ENCODE assay signal across 8 cellular contexts in genomic region chr9:136995772-136996308, GRCh38. TPM values are rescaled to one million over a fixed set of nuclear protein-coding genes. Genes with fewer than 3 reads are reported as not detected.
DNase-seq lines count a peak whose midpoint lies in the region; ATAC-seq and TF ChIP-seq lines count a peak whose summit lies in the region.

No MANE protein-coding gene starts in this region.

- ATAC-seq in left ventricle myocardium superior (no peak), SK-N-SH treated with all-trans-retinoic acid at 6 μM for 48 hours (peak; percentile 35), HG02970 (IDR thresholded peaks at IDR 0.05; ENCODE audit: low FRiP score, unreplicated experiment) (no peak)

- no peak overlapping the region for H2AFZ ChIP-seq in hepatocyte

- TF ChIP-seq CTCF in left ventricle myocardium inferior (IDR thresholded peaks at IDR 0.05; ENCODE audit: borderline replicate concordance) (no peak), hepatocyte (IDR thresholded peaks at IDR 0.05; ENCODE audit: poor library complexity) (no peak), vagina (IDR thresholded peaks at IDR 0.05) (no peak)

- H3K4me2 ChIP-seq in hepatocyte = peak overlapping the region; percentile 85

- no peaks in the 10 kb centered on the region for H3K9me2 ChIP-seq in hepatocyte (replicated peaks; ENCODE audit: insufficient read depth)

- peak overlapping the region; percentile 74 for H3K4me3 ChIP-seq in left ventricle myocardium inferior
- H3K4me3 ChIP-seq in hepatocyte = no peak overlapping the region
- H3K4me3 ChIP-seq in vagina = peak overlapping the region; percentile 22 to 32

- intact Hi-C loops in left ventricle myocardium inferior (cut with micrococcal nuclease) (no loop called here), left ventricle myocardium superior (cut with micrococcal nuclease) (no loop called here), vagina (cut with DNase I) (no loop called here)

- H3K4me1 ChIP-seq in left ventricle myocardium inferior (peaks cover 69% of the 10 kb centered on the region), hepatocyte (ENCODE audit: insufficient read depth) (peaks cover 17% of the 10 kb centered on the region), vagina (peaks cover 52% of the 10 kb centered on the region)

- H3K27me3 ChIP-seq in left ventricle myocardium inferior (ENCODE audit: low read depth) = peaks cover 55% of the 10 kb centered on the region
- no peaks in the 10 kb centered on the region for H3K27me3 ChIP-seq in hepatocyte
- H3K27me3 ChIP-seq in vagina = no peaks in the 10 kb centered on the region

- H3K79me2 ChIP-seq in hepatocyte = peaks cover 7% of the 10 kb centered on the region

- peak overlapping the region; percentile 70 for H3K27ac ChIP-seq in left ventricle myocardium inferior (replicated peaks)
- peak overlapping the region; percentile 35 for H3K27ac ChIP-seq in hepatocyte
- peak overlapping the region; percentile 62 for H3K27ac ChIP-seq in vagina

- no peak for DNase-seq in left ventricle myocardium inferior
- DNase-seq in left ventricle myocardium superior = no peak
- no peak for DNase-seq in hepatocyte (ENCODE audit: low spot score)
- no peak for DNase-seq in vagina (ENCODE audit: extremely low spot score in 2 of 2)
- no peak for DNase-seq in NCI-H1417 treated with DMSO at 0.1 percent for 48 hours (lab: John Stamatoyannopoulos, UW)
- no peak for DNase-seq in SKM-1 treated with dmso at 0.1 percent for 144 hours (lab: John Stamatoyannopoulos, UW; ENCODE audit: unreplicated experiment)

- H4K20me1 ChIP-seq in hepatocyte (ENCODE audit: insufficient read depth, poor library complexity, severe bottlenecking) = no peaks in the 10 kb centered on the region

- H3K9me3 ChIP-seq in left ventricle myocardium inferior (replicated peaks) (no peaks in the 10 kb centered on the region), hepatocyte (ENCODE audit: low read depth) (no peaks in the 10 kb centered on the region), vagina (no peaks in the 10 kb centered on the region)

- no peak for TF ChIP-seq POLR2A in vagina (IDR thresholded peaks at IDR 0.05)

- WGBS in hepatocyte (ENCODE audit: low lambda C conversion rate, missing lambda C conversion rate) = 83% methylated on average over 9 of the region's 12 CpGs

- H3K36me3 ChIP-seq in left ventricle myocardium inferior (peaks cover 11% of the 10 kb centered on the region), hepatocyte (replicated peaks; ENCODE audit: insufficient read depth, low read depth) (no peaks in the 10 kb centered on the region), vagina (no peaks in the 10 kb centered on the region)

TF ChIP-seq in SK-N-SH treated with all-trans-retinoic acid at 6 μM for 48 hours, 23 proteins besides CTCF, POLR2A, EP300 and RAD21:
- no peak for TF ChIP-seq TCF4 (CRISPR knock-in tag; IDR thresholded peaks at IDR 0.05; ENCODE audit: borderline replicate concordance)
- no peak for TF ChIP-seq CSDC2 (CRISPR knock-in tag; IDR thresholded peaks at IDR 0.05)
- no peak for TF ChIP-seq ZFP30 (CRISPR knock-in tag; IDR thresholded peaks at IDR 0.05)
- no peak for TF ChIP-seq ZC3H10 (CRISPR knock-in tag; IDR thresholded peaks at IDR 0.05)
- no peak for TF ChIP-seq PPARA (CRISPR knock-in tag; IDR thresholded peaks at IDR 0.05; ENCODE audit: borderline replicate concordance)
- TF ChIP-seq GLIS3 (CRISPR knock-in tag; IDR thresholded peaks at IDR 0.05) = no peak
- no peak for TF ChIP-seq POU6F1 (CRISPR knock-in tag; IDR thresholded peaks at IDR 0.05; ENCODE audit: borderline replicate concordance, low read depth)
- no peak for TF ChIP-seq TSHZ2 (CRISPR knock-in tag; IDR thresholded peaks at IDR 0.05)
- TF ChIP-seq TOX (CRISPR knock-in tag; IDR thresholded peaks at IDR 0.05; ENCODE audit: borderline replicate concordance) = no peak
- no peak for TF ChIP-seq PATZ1 (CRISPR knock-in tag; IDR thresholded peaks at IDR 0.05; ENCODE audit: borderline replicate concordance)
- TF ChIP-seq CREB5 (CRISPR knock-in tag; IDR thresholded peaks at IDR 0.05; ENCODE audit: low read depth) = no peak
- no peak for TF ChIP-seq ZNF8 (CRISPR knock-in tag; IDR thresholded peaks at IDR 0.05)
- no peak for TF ChIP-seq ESRRG (CRISPR knock-in tag; IDR thresholded peaks at IDR 0.05)

RNA-seq across cellular contexts. Expression of gene CLIC3, which starts 0.5 kb away (rescaled TPM):
- total RNA-seq in left ventricle myocardium inferior = 1.6 TPM
- 1.7 TPM for total RNA-seq in left ventricle myocardium superior
- 6.6 and 9.9 TPM in 2 replicates for total RNA-seq in hepatocyte
- polyA plus RNA-seq in hepatocyte = 45.0 and 63.5 TPM in 2 replicates
- 23.6 TPM for total RNA-seq in vagina

RNA-seq across cellular contexts. Expression of gene PAXX, which starts 3.6 kb away (rescaled TPM):
- 19.8 TPM for total RNA-seq in left ventricle myocardium inferior
- total RNA-seq in left ventricle myocardium superior = 23.9 TPM
- 35.1 and 39.5 TPM in 2 replicates for total RNA-seq in hepatocyte
- 89.5 and 97.5 TPM in 2 replicates for polyA plus RNA-seq in hepatocyte
- total RNA-seq in vagina = 62.9 TPM

RNA-seq across cellular contexts. Expression of gene LCNL1, which starts 13.0 kb away (rescaled TPM):
- total RNA-seq in left ventricle myocardium inferior (11.7 TPM), left ventricle myocardium superior (18.3 TPM), hepatocyte (0.04 and 0.13 TPM in 2 replicates), vagina (2.0 TPM)
- 0.47 and 2.2 TPM in 2 replicates for polyA plus RNA-seq in hepatocyte

RNA-seq across cellular contexts. Expression of gene PTGDS, which starts 18.5 kb away (rescaled TPM):
- 3,579 TPM for total RNA-seq in left ventricle myocardium inferior
- 5,424 TPM for total RNA-seq in left ventricle myocardium superior
- 56.0 and 56.4 TPM in 2 replicates for total RNA-seq in hepatocyte
- 290 and 383 TPM in 2 replicates for polyA plus RNA-seq in hepatocyte
- total RNA-seq in vagina = 301 TPM

RNA-seq across cellular contexts. Expression of gene ABCA2, which starts 32.2 kb away (rescaled TPM):
- total RNA-seq in left ventricle myocardium inferior (29.9 TPM), left ventricle myocardium superior (33.8 TPM), hepatocyte (12.7 and 14.6 TPM in 2 replicates), vagina (44.0 TPM)
- 15.6 and 21.8 TPM in 2 replicates for polyA plus RNA-seq in hepatocyte
